Comparison of ENCODE assay signal across 8 cellular contexts in the genomic region with DNA sequence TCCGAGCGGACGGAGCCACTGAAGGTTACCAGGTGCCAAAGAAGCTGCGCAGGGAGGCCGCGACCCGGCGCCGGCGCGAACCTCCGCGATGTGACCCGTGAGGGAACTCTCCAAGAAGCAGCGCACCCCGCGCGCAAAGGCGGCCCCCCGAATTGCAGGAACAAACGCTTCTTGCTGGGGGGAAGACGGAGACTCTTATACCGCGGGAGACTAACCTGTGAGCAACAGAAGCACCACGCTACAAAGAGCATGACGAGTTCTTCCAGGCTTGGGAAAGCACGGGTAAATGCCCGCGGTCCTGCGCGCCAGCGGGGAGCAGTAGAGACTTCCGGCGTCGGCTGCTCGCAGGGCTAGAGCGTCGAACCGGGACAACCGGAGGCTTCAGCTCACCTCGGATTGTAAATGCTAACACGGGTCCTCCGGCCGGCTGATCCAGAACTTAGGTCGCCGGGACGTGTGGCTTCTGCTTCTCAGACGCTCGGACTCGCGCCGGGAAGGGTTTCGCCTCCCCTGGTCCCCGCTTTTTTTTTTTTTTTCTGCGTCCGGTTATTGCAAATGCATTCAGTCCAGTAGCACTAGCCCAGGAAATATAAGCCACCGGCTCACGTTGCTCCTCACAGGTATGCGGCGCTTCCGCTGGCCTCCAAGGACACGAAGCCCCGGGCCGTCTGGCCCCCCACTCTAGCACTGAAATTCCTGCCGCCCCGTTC. TPM values are rescaled to one million over a fixed set of nuclear protein-coding genes. Genes with fewer than 3 reads are reported as not detected.
A peak's percentile ranks its signal among the peaks of the same experiment; 100 is the strongest.
DNase-seq lines count a peak whose midpoint lies in the region; ATAC-seq, FAIRE-seq and TF ChIP-seq lines count a peak whose summit lies in the region.

A gene with protein sequence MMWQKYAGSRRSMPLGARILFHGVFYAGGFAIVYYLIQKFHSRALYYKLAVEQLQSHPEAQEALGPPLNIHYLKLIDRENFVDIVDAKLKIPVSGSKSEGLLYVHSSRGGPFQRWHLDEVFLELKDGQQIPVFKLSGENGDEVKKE (minus strand): TSS at position 310 of the 710 bp plus-strand sequence. CDS start 80,909 bp downstream, outside the sequence.

- H3K36me3 Mint-ChIP-seq in astrocyte (ENCODE audit: low read depth, unreplicated experiment) = peaks cover 3% of the 10 kb centered on the region

- peak within 1 kb of the TSS; percentile 96 for H3K4me3 Mint-ChIP-seq in astrocyte (ENCODE audit: unreplicated experiment)

- no peaks in the 10 kb centered on the region for H4K20me1 ChIP-seq in astrocyte (ENCODE audit: insufficient read depth, low read length)

- H3K4me3 ChIP-seq in astrocyte (ENCODE audit: insufficient read depth, low read depth, low read length) (peak within 1 kb of the TSS; percentile 93), rectal smooth muscle tissue (ENCODE audit: low read length) (peak within 1 kb of the TSS; percentile 73), vagina (peak within 1 kb of the TSS; percentile 59 to 88)

- H3K9me3 ChIP-seq in astrocyte (ENCODE audit: insufficient read depth, low read depth, low read length) = no peaks in the 10 kb centered on the region
- H3K9me3 ChIP-seq in vagina = no peaks in the 10 kb centered on the region

- no peak for TF ChIP-seq CTCF in astrocyte (IDR thresholded peaks at IDR 0.05; ENCODE audit: insufficient read depth, low read depth, low read length)
- TF ChIP-seq CTCF in vagina (IDR thresholded peaks at IDR 0.05) = peak in 1 of 3 experiments; percentile 12

- no peaks in the 10 kb centered on the region for H3K36me3 ChIP-seq in astrocyte (ENCODE audit: insufficient read depth, low read length)
- no peaks in the 10 kb centered on the region for H3K36me3 ChIP-seq in rectal smooth muscle tissue (ENCODE audit: control insufficient read depth, insufficient read depth, low read length)
- no peaks in the 10 kb centered on the region for H3K36me3 ChIP-seq in vagina

- H2AFZ ChIP-seq in astrocyte (ENCODE audit: low read depth, low read length) = peak within 1 kb of the TSS; percentile 90

- peaks cover 7% of the 10 kb centered on the region for H3K4me1 ChIP-seq in astrocyte (ENCODE audit: insufficient read depth, low read length)
- peaks cover 8% of the 10 kb centered on the region for H3K4me1 ChIP-seq in rectal smooth muscle tissue (ENCODE audit: control insufficient read depth, insufficient read depth, low read length)
- H3K4me1 ChIP-seq in vagina = peaks cover 30% of the 10 kb centered on the region

- DNase-seq in NCI-H2029 (lab: John Stamatoyannopoulos, UW) = peak; percentile 86
- DNase-seq in T-helper 22 cell (ENCODE audit: low read depth) = peak; percentile 68
- peak; percentile 88 for DNase-seq in astrocyte (ENCODE audit: low read depth)
- DNase-seq in hepatic stellate cell (ENCODE audit: low spot score) = peak; percentile 82
- DNase-seq in vagina (ENCODE audit: extremely low spot score in 2 of 2) = no peak

- intact Hi-C loops in vagina (cut with DNase I) = no loop called here

- H3K27ac ChIP-seq in astrocyte (ENCODE audit: low read depth, low read length) (peak within 1 kb of the TSS; percentile 78), rectal smooth muscle tissue (ENCODE audit: low read depth, low read length) (peak within 1 kb of the TSS; percentile 81), vagina (peak within 1 kb of the TSS; percentile 80)

- ATAC-seq in GM18505 (IDR thresholded peaks at IDR 0.05; ENCODE audit: unreplicated experiment) (peak; percentile 76), HG02973 (IDR thresholded peaks at IDR 0.05; ENCODE audit: unreplicated experiment) (peak; percentile 71)

- no peak for FAIRE-seq in astrocyte (lab: Jason Lieb, UNC)

- H3K79me2 ChIP-seq in astrocyte (ENCODE audit: insufficient read depth, low read length) = peaks cover 49% of the 10 kb centered on the region

- peak within 1 kb of the TSS; percentile 95 for H3K4me2 ChIP-seq in astrocyte (ENCODE audit: low read length)

- TF ChIP-seq POLR2A in GM18505 (IDR thresholded peaks at IDR 0.05; ENCODE audit: borderline replicate concordance, extremely low read depth, insufficient read depth, insufficient read length) (peak; percentile 93), vagina (IDR thresholded peaks at IDR 0.05) (no peak)

- no peaks in the 10 kb centered on the region for H3K27me3 ChIP-seq in astrocyte (ENCODE audit: insufficient read depth, low read length)
- no peaks in the 10 kb centered on the region for H3K27me3 ChIP-seq in rectal smooth muscle tissue (ENCODE audit: control insufficient read depth, insufficient read depth, low read length)
- no peaks in the 10 kb centered on the region for H3K27me3 ChIP-seq in vagina

- peak within 1 kb of the TSS; percentile 86 for H3K27ac Mint-ChIP-seq in astrocyte (ENCODE audit: unreplicated experiment)

- H3K4me1 Mint-ChIP-seq in astrocyte (ENCODE audit: low read depth, unreplicated experiment) = peaks cover 5% of the 10 kb centered on the region

- no peaks in the 10 kb centered on the region for H3K27me3 Mint-ChIP-seq in astrocyte (ENCODE audit: low read depth, unreplicated experiment)

- H3K9ac ChIP-seq in astrocyte (ENCODE audit: low read length) (peak within 1 kb of the TSS; percentile 92), rectal smooth muscle tissue (ENCODE audit: low read length) (peak within 1 kb of the TSS; percentile 77)

- H3K9me3 Mint-ChIP-seq in astrocyte (ENCODE audit: unreplicated experiment) = no peaks in the 10 kb centered on the region

RNA-seq across cellular contexts. Expression of the gene that starts here (rescaled TPM):
- total RNA-seq in astrocyte = 47.0 and 50.1 TPM in 2 replicates
- total RNA-seq in vagina = 47.6 TPM

Comparison
In these comparisons a context has a peak if more than half of its experiments do, and no peak if none do; other contexts are left out.
1. DNase-seq: peak in NCI-H2029 (single experiment), T-helper 22 cell (single experiment), astrocyte (single experiment) and hepatic stellate cell (single experiment); none in vagina (0 of 2).
2. Peak in every context shown above with its lines, with median percentiles within 50 percentile points of each other: H3K27ac ChIP-seq and H3K4me3 ChIP-seq.